8 cellular contexts compared by ENCODE assay signal in genomic region chr2:17879137-17879912, GRCh38. TPM values are rescaled to one million over a fixed set of nuclear protein-coding genes. Genes with fewer than 3 reads are reported as not detected.
A peak's percentile ranks its signal among the peaks of the same experiment; 100 is the strongest.
DNase-seq lines count a peak whose midpoint lies in the region; ATAC-seq and TF ChIP-seq lines count a peak whose summit lies in the region.

No MANE protein-coding gene starts in this region.

- peak overlapping the region; percentile 97 for H2AFZ ChIP-seq in parathyroid adenoma

- no peaks in the 10 kb centered on the region for H3K9me3 ChIP-seq in parathyroid adenoma (ENCODE audit: control insufficient read depth, low read length)

- DNase-seq in DMS 273 treated with DMSO at 0.1 percent for 48 hours (lab: John Stamatoyannopoulos, UW) (peak; percentile 69), H4 (ENCODE audit: low spot score) (peak; percentile 53), NCI-H2029 (lab: John Stamatoyannopoulos, UW) (peak; percentile 86), head of caudate nucleus (peak in 37 of 42 donors; percentile 18 to 76 (median 49)), hippocampal formation (lab: John Stamatoyannopoulos, UW) (no peak)
- peak; percentile 21 to 28 for DNase-seq in activated T-cell treated with anti-CD3 and anti-CD28 coated beads, Interleukin-2, amount 50 U/mL, for 48 hours

- no peaks in the 10 kb centered on the region for H3K27me3 ChIP-seq in parathyroid adenoma (ENCODE audit: control insufficient read depth, insufficient read depth, low read length)

- peak; percentile 25 for TF ChIP-seq CTCF in parathyroid adenoma (IDR thresholded peaks at IDR 0.05)

- H3K4me3 ChIP-seq in parathyroid adenoma (ENCODE audit: low read depth, low read length), result peak overlapping the region; percentile 58

- H3K9ac ChIP-seq in parathyroid adenoma, result no peak overlapping the region

- H3K27ac ChIP-seq in parathyroid adenoma, result peak overlapping the region; percentile 67

- no peak for ATAC-seq in HG02642 (IDR thresholded peaks at IDR 0.05; ENCODE audit: poor library complexity, unreplicated experiment)

- no peaks in the 10 kb centered on the region for H3K36me3 ChIP-seq in parathyroid adenoma (ENCODE audit: control insufficient read depth, insufficient read depth, low read length)

- no peaks in the 10 kb centered on the region for H3K79me2 ChIP-seq in parathyroid adenoma

- H3K4me1 ChIP-seq in parathyroid adenoma, result no peaks in the 10 kb centered on the region

- intact Hi-C loops in head of caudate nucleus (cut with DNase I), result no loop called here

- H3K4me2 ChIP-seq in parathyroid adenoma (ENCODE audit: low read length), result peak overlapping the region; percentile 87

RNA-seq across cellular contexts. Expression of gene KCNS3, which starts 0.9 kb away (rescaled TPM):
- 4.7 and 5.4 TPM in 2 replicates for total RNA-seq in H4 (2014; rRNA removed; shearing (Covaris generic))

Comparison
In these comparisons a context has a peak if more than half of its experiments do, and no peak if none do; other contexts are left out.
1. DNase-seq: peak in DMS 273 treated with DMSO at 0.1 percent for 48 hours (single experiment), H4 (single experiment), NCI-H2029 (single experiment), activated T-cell treated with anti-CD3 and anti-CD28 coated beads, Interleukin-2, amount 50 U/mL, for 48 hours (2 of 2) and head of caudate nucleus (37 of 42); none in hippocampal formation (0 of 2).